14 cellular contexts compared by ENCODE assay signal in genomic region chr11:202490-202889, GRCh38. TPM values are rescaled to one million over a fixed set of nuclear protein-coding genes. Genes with fewer than 3 reads are reported as not detected.
DNase-seq lines count a peak whose midpoint lies in the region; ATAC-seq and TF ChIP-seq lines count a peak whose summit lies in the region.
"Had no signal": no experiment of that assay in that cellular context is flagged by ENCODE, and none has a peak within 500 bp of the region (broad histone marks: within the 10 kb centered on the region; RNA-seq: fewer than 3 reads in every experiment).

No MANE protein-coding gene starts in this region.

- DNase-seq in stimulated activated CD4-positive, alpha-beta T cell treated with anti-CD3 and anti-CD28 coated beads, Interleukin-15, amount 100 ng/mL, for 24 hours, result peak; percentile 9
- DNase-seq in stimulated activated CD4-positive, alpha-beta T cell treated with anti-CD3 and anti-CD28 coated beads, Interleukin-4, amount 100 ng/mL, for 1 hour, result no peak
- DNase-seq in activated CD8-positive, alpha-beta memory T cell treated with anti-CD3 and anti-CD28 coated beads, Interleukin-2, amount 50 U/mL, for 4 hours, result peak; percentile 13
- peak; percentile 27 for DNase-seq in lower lobe of right lung
- peak; percentile 40 for DNase-seq in upper lobe of right lung
- no peak for DNase-seq in dedifferentiated amniotic fluid mesenchymal stem cell (ENCODE audit: extremely low spot score)
- DNase-seq: KG1, NCI-H1417 treated with DMSO at 0.1 percent for 48 hours, NCI-H510A, retina had no signal

- intact Hi-C loops in lower lobe of right lung (cut with DNase I) (no loop called here), upper lobe of right lung (cut with DNase I) (no loop called here)

- ATAC-seq in lower lobe of right lung (no peak), upper lobe of right lung (no peak), HG02759 (IDR thresholded peaks at IDR 0.05; ENCODE audit: unreplicated experiment) (no peak), GM19035 (IDR thresholded peaks at IDR 0.05; ENCODE audit: unreplicated experiment) (no peak)
- ATAC-seq: GM12878 had no signal

- H3K9me3 ChIP-seq in lower lobe of right lung, result no peaks in the 10 kb centered on the region
- H3K9me3 ChIP-seq in upper lobe of right lung, result no peaks in the 10 kb centered on the region

- no peak overlapping the region for H3K27ac ChIP-seq in lower lobe of right lung
- H3K27ac ChIP-seq in upper lobe of right lung, result no peak overlapping the region

- H3K4me3 ChIP-seq in lower lobe of right lung (no peak overlapping the region), upper lobe of right lung (no peak overlapping the region)
- H3K4me3 ChIP-seq: GM12878 had no signal

- H3K36me3 ChIP-seq in lower lobe of right lung, result peaks cover 45% of the 10 kb centered on the region
- H3K36me3 ChIP-seq in upper lobe of right lung, result peaks cover 35% of the 10 kb centered on the region

- H3K27me3 ChIP-seq in lower lobe of right lung (ENCODE audit: low read depth) (no peaks in the 10 kb centered on the region), upper lobe of right lung (no peaks in the 10 kb centered on the region)

- TF ChIP-seq CTCF in lower lobe of right lung (IDR thresholded peaks at IDR 0.05), result no peak
- TF ChIP-seq CTCF in upper lobe of right lung (IDR thresholded peaks at IDR 0.05), result no peak

- peaks cover 37% of the 10 kb centered on the region for H3K4me1 ChIP-seq in lower lobe of right lung
- H3K4me1 ChIP-seq in upper lobe of right lung, result peaks cover 16% of the 10 kb centered on the region

RNA-seq across cellular contexts. Expression of gene BET1L, which starts 4.7 kb away (rescaled TPM):
- 54.2 TPM for total RNA-seq in lower lobe of right lung
- total RNA-seq in upper lobe of right lung, result 57.9 TPM

RNA-seq across cellular contexts. Expression of gene RIC8A, which starts 5.0 kb away (rescaled TPM):
- total RNA-seq in lower lobe of right lung (103 TPM), upper lobe of right lung (91.8 TPM)

RNA-seq across cellular contexts. Expression of gene SCGB1C1, which starts 9.6 kb away (rescaled TPM):
- total RNA-seq in lower lobe of right lung, result not detected
- total RNA-seq in upper lobe of right lung, result not detected
- total RNA-seq: frontal cortex, GM12878 had no signal

RNA-seq across cellular contexts. Expression of gene SIRT3, which starts 33.7 kb away (rescaled TPM):
- 17.6 TPM for total RNA-seq in lower lobe of right lung
- 15.7 TPM for total RNA-seq in upper lobe of right lung

RNA-seq across cellular contexts. Expression of gene PSMD13, which starts 34.3 kb away (rescaled TPM):
- total RNA-seq in lower lobe of right lung (89.5 TPM), upper lobe of right lung (89.9 TPM)

Comparison
In these comparisons a context has a peak if more than half of its experiments do, and no peak if none do; other contexts are left out.
1. DNase-seq: peak in stimulated activated CD4-positive, alpha-beta T cell treated with anti-CD3 and anti-CD28 coated beads, Interleukin-15, amount 100 ng/mL, for 24 hours (single experiment), activated CD8-positive, alpha-beta memory T cell treated with anti-CD3 and anti-CD28 coated beads, Interleukin-2, amount 50 U/mL, for 4 hours (single experiment), lower lobe of right lung (single experiment) and upper lobe of right lung (single experiment); none in stimulated activated CD4-positive, alpha-beta T cell treated with anti-CD3 and anti-CD28 coated beads, Interleukin-4, amount 100 ng/mL, for 1 hour (single experiment) and dedifferentiated amniotic fluid mesenchymal stem cell (single experiment).